ENCODE assay signal across 9 cellular contexts in the genomic region with DNA sequence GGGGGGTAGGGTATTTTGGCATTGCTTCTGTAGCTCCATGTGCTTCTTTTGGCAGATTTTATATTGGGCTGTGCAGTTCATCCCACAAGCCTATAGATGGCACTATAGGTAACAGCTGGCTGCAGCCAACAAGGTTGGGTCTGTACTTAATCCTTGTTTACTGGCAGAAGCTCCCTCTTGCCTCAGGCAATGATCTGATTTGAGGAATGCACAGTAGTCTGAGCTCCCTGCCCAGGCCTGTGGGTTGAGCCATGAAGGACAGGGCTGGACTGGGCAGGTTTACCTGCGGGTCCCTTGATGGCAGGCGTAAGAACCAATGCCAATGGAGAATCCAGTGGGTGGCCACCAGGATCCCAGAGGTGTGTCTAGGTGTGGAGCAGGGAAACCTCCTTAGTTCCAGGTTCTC. TPM values are rescaled to one million over a fixed set of nuclear protein-coding genes. Genes with fewer than 3 reads are reported as not detected.
DNase-seq lines count a peak whose midpoint lies in the region; ATAC-seq, FAIRE-seq and TF ChIP-seq lines count a peak whose summit lies in the region.
"Had no signal": no experiment of that assay in that cellular context is flagged by ENCODE, and none has a peak within 500 bp of the region (broad histone marks: within the 10 kb centered on the region; RNA-seq: fewer than 3 reads in every experiment).

No MANE protein-coding gene starts in this region.

- ATAC-seq in body of pancreas (no peak), HepG2 (peak; percentile 67), GM19463 (IDR thresholded peaks at IDR 0.05; ENCODE audit: unreplicated experiment) (no peak), HG03196 (IDR thresholded peaks at IDR 0.05; ENCODE audit: unreplicated experiment) (no peak)

- no peaks in the 10 kb centered on the region for H3K79me2 ChIP-seq in HepG2 (ENCODE audit: insufficient read depth, low read length)

- peak; percentile 18 to 73 (median 54) for TF ChIP-seq CTCF in body of pancreas (IDR thresholded peaks at IDR 0.05)
- TF ChIP-seq CTCF in HepG2 (CRISPR knock-in tag; IDR thresholded peaks at IDR 0.05), result peak; percentile 73

- no peak for TF ChIP-seq EP300 in HepG2 (IDR thresholded peaks at IDR 0.05; ENCODE audit: low read depth in 2 of 2, low read length in 2 of 2)
- TF ChIP-seq EP300 in HepG2 (CRISPR knock-in tag; IDR thresholded peaks at IDR 0.05; ENCODE audit: borderline replicate concordance), result no peak

- no peak overlapping the region for H3K4me2 ChIP-seq in HepG2 (ENCODE audit: low read depth, low read length)

- H2AFZ ChIP-seq in HepG2 (ENCODE audit: low read length), result no peak overlapping the region

- H3K9me3 ChIP-seq in body of pancreas (peaks cover 0 to 6% (median 0%) of the 10 kb centered on the region in 3 donors), HepG2 (ENCODE audit: low read length) (no peaks in the 10 kb centered on the region)

- H4K20me1 ChIP-seq in HepG2 (ENCODE audit: insufficient read depth, low read length), result no peaks in the 10 kb centered on the region

- H3K4me1 ChIP-seq in body of pancreas, result no peaks in the 10 kb centered on the region
- no peaks in the 10 kb centered on the region for H3K4me1 ChIP-seq in HepG2 (ENCODE audit: insufficient read depth, low read length)

- POLR2A ChIA-PET in HepG2 (lab: Yijun Ruan, JAX), result no interaction called here

- H3K36me3 ChIP-seq in H7 (replicated peaks; ENCODE audit: control insufficient read depth, insufficient read depth, low read length) (no peaks in the 10 kb centered on the region), body of pancreas (replicated peaks in 1 of 2; ENCODE audit: insufficient read depth in 1 of 2, low read depth in 2 of 2) (no peaks in the 10 kb centered on the region), HepG2 (replicated peaks in 1 of 2; ENCODE audit: control insufficient read depth in 1 of 2, insufficient read depth in 2 of 2, low read length in 2 of 2) (no peaks in the 10 kb centered on the region)

- no TSS peak for BruUV-seq in HepG2 (replicated peaks; lab: Mats Ljungman, UMichigan)

- intact Hi-C loops in body of pancreas (cut with DNase I), result no loop called here
- intact Hi-C loops in HepG2 (cut with micrococcal nuclease; ENCODE audit: unreplicated experiment), result no loop called here

- FAIRE-seq in HepG2 (lab: Jason Lieb, UNC), result peak; percentile 54

- no peak overlapping the region for H3K9ac ChIP-seq in HepG2 (ENCODE audit: insufficient read depth, low read depth, low read length)

- TF ChIP-seq POLR2A in body of pancreas (IDR thresholded peaks at IDR 0.05), result no peak
- no peak for TF ChIP-seq POLR2A in HepG2 (IDR thresholded peaks at IDR 0.05; ENCODE audit: insufficient read depth in 1 of 2, low read depth in 2 of 2, low read length in 2 of 2)

- H3K4me3 ChIP-seq in H7 (ENCODE audit: insufficient read depth, low read depth, low read length) (no peak overlapping the region), body of pancreas (no peak overlapping the region), HepG2 (replicated peaks in 1 of 3; ENCODE audit: insufficient read depth in 1 of 3, low read depth in 2 of 3, low read length in 3 of 3) (no peak overlapping the region)

- CTCF ChIA-PET in HepG2 (lab: Yijun Ruan, JAX; ENCODE audit: low intra/inter-chr PET ratio, low total read pairs), result interaction anchor here (0.9 kb wide), 1 partner anchor 340 kb away, joined by 3 read pairs; no protein-coding TSS in a partner anchor

- H3K27me3 ChIP-seq in H7 (ENCODE audit: control insufficient read depth, insufficient read depth, low read length) (no peaks in the 10 kb centered on the region; the same call in 1 of the 2 replicates), body of pancreas (no peaks in the 10 kb centered on the region), HepG2 (ENCODE audit: control insufficient read depth in 1 of 2, insufficient read depth in 2 of 2, low read length in 2 of 2) (no peaks in the 10 kb centered on the region)

- WGBS in body of pancreas, 2 donors, result 77% methylated on average over 2 of the region's 2 CpGs; no CpG with 5 or more reads in 1 of the 2 donors
- WGBS in HepG2 (ENCODE audit: low lambda C conversion rate), result 40% methylated on average over 1 of the region's 2 CpGs

- TF ChIP-seq RAD21 in HepG2 (CRISPR knock-in tag; IDR thresholded peaks at IDR 0.05), result no peak

- in situ Hi-C loops in HepG2 (cut with HindIII; ENCODE audit: extremely low pct_ligation_motif_present, low pct_unique_long_range_greater_than_20kb), result no loop called here

- DNase-seq in NOMO-1 (lab: John Stamatoyannopoulos, UW; ENCODE audit: unreplicated experiment in 2 of 2) (peak; percentile 2 to 4), NOMO-1 treated with dmso at 0.1 percent for 144 hours (lab: John Stamatoyannopoulos, UW; ENCODE audit: unreplicated experiment) (no peak), H7 (peak; percentile 15), NCI-H82 (lab: John Stamatoyannopoulos, UW) (peak; percentile 90), body of pancreas (peak in 2 of 4 donors; percentile 13 to 15), HepG2 (ENCODE audit: low spot score) (peak; percentile 24)

- H3K27ac ChIP-seq in body of pancreas (no peak overlapping the region), HepG2 (ENCODE audit: extremely low read length, insufficient read depth, low read length) (no peak overlapping the region)

RNA-seq across cellular contexts. Expression of gene OR1J2, which starts 11.7 kb away (rescaled TPM):
- total RNA-seq in H7 (2014; rRNA removed; shearing (Covaris generic)), result not detected in 2 replicates
- not detected for total RNA-seq in body of pancreas
- not detected in 2 replicates for total RNA-seq in HepG2 (2016; rRNA removed; fragmentation: Illumina TruSeq; extraction: Trizol)
- not detected in 2 replicates for total RNA-seq in HepG2 (2016; cell fraction: cytosol; rRNA removed; fragmentation: Illumina TruSeq; extraction: Trizol; ENCODE audit: low read depth)
- total RNA-seq in HepG2 (2016; cell fraction: insoluble cytoplasmic fraction; rRNA removed; fragmentation: Illumina TruSeq; extraction: Trizol), result not detected in 2 replicates
- not detected in 2 replicates for total RNA-seq in HepG2 (2016; cell fraction: membrane; rRNA removed; fragmentation: Illumina TruSeq; extraction: Trizol)
- not detected in 2 replicates for total RNA-seq in HepG2 (2016; cell fraction: nucleus; rRNA removed; fragmentation: Illumina TruSeq; extraction: Trizol)
- not detected in 2 replicates for polyA plus RNA-seq in HepG2 (2011; rRNA removed)
- not detected in 2 replicates for polyA plus RNA-seq in HepG2 (2011; cell fraction: cytosol; rRNA removed)
- polyA plus RNA-seq in HepG2 (2011; cell fraction: nucleus; rRNA removed), result not detected in 2 replicates
- not detected in 2 replicates for polyA plus RNA-seq in HepG2 (2012)
- not detected in 2 replicates for polyA plus RNA-seq in HepG2 (2016; cell fraction: cytosol; fragmentation: Illumina TruSeq; extraction: Trizol; ENCODE audit: low read depth)
- not detected in 2 replicates for polyA plus RNA-seq in HepG2 (2016; cell fraction: insoluble cytoplasmic fraction; fragmentation: Illumina TruSeq; extraction: Trizol; ENCODE audit: low read depth)
- polyA plus RNA-seq in HepG2 (2016; cell fraction: membrane; fragmentation: Illumina TruSeq; extraction: Trizol; ENCODE audit: low read depth), result not detected in 2 replicates
- not detected in 2 replicates for polyA plus RNA-seq in HepG2 (2016; cell fraction: nucleus; fragmentation: Illumina TruSeq; extraction: Trizol; ENCODE audit: insufficient read depth, low read depth)
- polyA minus RNA-seq in HepG2 (2011; rRNA and poly(A)+ RNA removed; ENCODE audit: low replicate concordance), result 0.54 TPM in 1 of 2 replicates, not detected in the other
- not detected in 2 replicates for polyA minus RNA-seq in HepG2 (2011; cell fraction: cytosol; rRNA and poly(A)+ RNA removed)
- polyA minus RNA-seq in HepG2 (2011; cell fraction: nucleus; rRNA and poly(A)+ RNA removed), result 0.64 TPM in 1 of 2 replicates, not detected in the other
- polyA plus RNA-seq: thymus had no signal

RNA-seq across cellular contexts. Expression of gene OR1J4, which starts 20.1 kb away (rescaled TPM):
- total RNA-seq in H7 (2014; rRNA removed; shearing (Covaris generic)), result not detected in 2 replicates
- total RNA-seq in body of pancreas, result not detected
- not detected in 2 replicates for total RNA-seq in HepG2 (2016; rRNA removed; fragmentation: Illumina TruSeq; extraction: Trizol)
- total RNA-seq in HepG2 (2016; cell fraction: cytosol; rRNA removed; fragmentation: Illumina TruSeq; extraction: Trizol; ENCODE audit: low read depth), result not detected in 2 replicates
- not detected in 2 replicates for total RNA-seq in HepG2 (2016; cell fraction: insoluble cytoplasmic fraction; rRNA removed; fragmentation: Illumina TruSeq; extraction: Trizol)
- total RNA-seq in HepG2 (2016; cell fraction: membrane; rRNA removed; fragmentation: Illumina TruSeq; extraction: Trizol), result not detected in 2 replicates
- not detected in 2 replicates for total RNA-seq in HepG2 (2016; cell fraction: nucleus; rRNA removed; fragmentation: Illumina TruSeq; extraction: Trizol)
- 0.09 TPM in 1 of 2 replicates, not detected in the other for polyA plus RNA-seq in HepG2 (2011; rRNA removed)
- polyA plus RNA-seq in HepG2 (2011; cell fraction: cytosol; rRNA removed), result not detected in 2 replicates
- polyA plus RNA-seq in HepG2 (2011; cell fraction: nucleus; rRNA removed), result 0.19 TPM in 1 of 2 replicates, not detected in the other
- not detected in 2 replicates for polyA plus RNA-seq in HepG2 (2012)
- polyA plus RNA-seq in HepG2 (2016; cell fraction: cytosol; fragmentation: Illumina TruSeq; extraction: Trizol; ENCODE audit: low read depth), result not detected in 2 replicates
- not detected in 2 replicates for polyA plus RNA-seq in HepG2 (2016; cell fraction: insoluble cytoplasmic fraction; fragmentation: Illumina TruSeq; extraction: Trizol; ENCODE audit: low read depth)
- not detected in 2 replicates for polyA plus RNA-seq in HepG2 (2016; cell fraction: membrane; fragmentation: Illumina TruSeq; extraction: Trizol; ENCODE audit: low read depth)
- polyA plus RNA-seq in HepG2 (2016; cell fraction: nucleus; fragmentation: Illumina TruSeq; extraction: Trizol; ENCODE audit: insufficient read depth, low read depth), result not detected in 2 replicates
- 0.54 TPM in 1 of 2 replicates, not detected in the other for polyA minus RNA-seq in HepG2 (2011; rRNA and poly(A)+ RNA removed; ENCODE audit: low replicate concordance)
- polyA minus RNA-seq in HepG2 (2011; cell fraction: cytosol; rRNA and poly(A)+ RNA removed), result not detected in 2 replicates
- not detected in 2 replicates for polyA minus RNA-seq in HepG2 (2011; cell fraction: nucleus; rRNA and poly(A)+ RNA removed)

RNA-seq across cellular contexts. Expression of gene OR1J1, which starts 21.2 kb away (rescaled TPM):
- total RNA-seq in H7 (2014; rRNA removed; shearing (Covaris generic)), result not detected in 2 replicates
- total RNA-seq in body of pancreas, result not detected
- not detected in 2 replicates for total RNA-seq in HepG2 (2016; rRNA removed; fragmentation: Illumina TruSeq; extraction: Trizol)
- total RNA-seq in HepG2 (2016; cell fraction: cytosol; rRNA removed; fragmentation: Illumina TruSeq; extraction: Trizol; ENCODE audit: low read depth), result not detected in 2 replicates
- total RNA-seq in HepG2 (2016; cell fraction: insoluble cytoplasmic fraction; rRNA removed; fragmentation: Illumina TruSeq; extraction: Trizol), result not detected in 2 replicates
- not detected in 2 replicates for total RNA-seq in HepG2 (2016; cell fraction: membrane; rRNA removed; fragmentation: Illumina TruSeq; extraction: Trizol)
- total RNA-seq in HepG2 (2016; cell fraction: nucleus; rRNA removed; fragmentation: Illumina TruSeq; extraction: Trizol), result not detected in 2 replicates
- polyA plus RNA-seq in HepG2 (2011; rRNA removed), result not detected in 2 replicates
- not detected in 2 replicates for polyA plus RNA-seq in HepG2 (2011; cell fraction: cytosol; rRNA removed)
- not detected in 2 replicates for polyA plus RNA-seq in HepG2 (2011; cell fraction: nucleus; rRNA removed)
- polyA plus RNA-seq in HepG2 (2012), result not detected in 2 replicates
- polyA plus RNA-seq in HepG2 (2016; cell fraction: cytosol; fragmentation: Illumina TruSeq; extraction: Trizol; ENCODE audit: low read depth), result not detected in 2 replicates
- not detected in 2 replicates for polyA plus RNA-seq in HepG2 (2016; cell fraction: insoluble cytoplasmic fraction; fragmentation: Illumina TruSeq; extraction: Trizol; ENCODE audit: low read depth)
- not detected in 2 replicates for polyA plus RNA-seq in HepG2 (2016; cell fraction: membrane; fragmentation: Illumina TruSeq; extraction: Trizol; ENCODE audit: low read depth)
- not detected in 2 replicates for polyA plus RNA-seq in HepG2 (2016; cell fraction: nucleus; fragmentation: Illumina TruSeq; extraction: Trizol; ENCODE audit: insufficient read depth, low read depth)
- not detected in 2 replicates for polyA minus RNA-seq in HepG2 (2011; rRNA and poly(A)+ RNA removed; ENCODE audit: low replicate concordance)
- polyA minus RNA-seq in HepG2 (2011; cell fraction: cytosol; rRNA and poly(A)+ RNA removed), result not detected in 2 replicates
- not detected in 2 replicates for polyA minus RNA-seq in HepG2 (2011; cell fraction: nucleus; rRNA and poly(A)+ RNA removed)
- polyA plus RNA-seq: thymus had no signal

RNA-seq across cellular contexts. Expression of gene OR1N1, which starts 28.2 kb away (rescaled TPM):
- total RNA-seq in H7 (2014; rRNA removed; shearing (Covaris generic)), result 0.15 TPM in 1 of 2 replicates, not detected in the other
- total RNA-seq in body of pancreas (not detected), HepG2 (2016; rRNA removed; fragmentation: Illumina TruSeq; extraction: Trizol) (not detected in 2 replicates)
- total RNA-seq in HepG2 (2016; cell fraction: cytosol; rRNA removed; fragmentation: Illumina TruSeq; extraction: Trizol; ENCODE audit: low read depth), result not detected in 2 replicates
- not detected in 2 replicates for total RNA-seq in HepG2 (2016; cell fraction: insoluble cytoplasmic fraction; rRNA removed; fragmentation: Illumina TruSeq; extraction: Trizol)
- not detected in 2 replicates for total RNA-seq in HepG2 (2016; cell fraction: membrane; rRNA removed; fragmentation: Illumina TruSeq; extraction: Trizol)
- total RNA-seq in HepG2 (2016; cell fraction: nucleus; rRNA removed; fragmentation: Illumina TruSeq; extraction: Trizol), result not detected in 2 replicates
- not detected in 2 replicates for polyA plus RNA-seq in HepG2 (2011; rRNA removed)
- not detected in 2 replicates for polyA plus RNA-seq in HepG2 (2011; cell fraction: cytosol; rRNA removed)
- not detected in 2 replicates for polyA plus RNA-seq in HepG2 (2011; cell fraction: nucleus; rRNA removed)
- polyA plus RNA-seq in HepG2 (2012), result not detected in 2 replicates
- polyA plus RNA-seq in HepG2 (2016; cell fraction: cytosol; fragmentation: Illumina TruSeq; extraction: Trizol; ENCODE audit: low read depth), result not detected in 2 replicates
- polyA plus RNA-seq in HepG2 (2016; cell fraction: insoluble cytoplasmic fraction; fragmentation: Illumina TruSeq; extraction: Trizol; ENCODE audit: low read depth), result not detected in 2 replicates
- polyA plus RNA-seq in HepG2 (2016; cell fraction: membrane; fragmentation: Illumina TruSeq; extraction: Trizol; ENCODE audit: low read depth), result not detected in 2 replicates
- not detected in 2 replicates for polyA plus RNA-seq in HepG2 (2016; cell fraction: nucleus; fragmentation: Illumina TruSeq; extraction: Trizol; ENCODE audit: insufficient read depth, low read depth)
- polyA minus RNA-seq in HepG2 (2011; rRNA and poly(A)+ RNA removed; ENCODE audit: low replicate concordance), result not detected in 2 replicates
- polyA minus RNA-seq in HepG2 (2011; cell fraction: cytosol; rRNA and poly(A)+ RNA removed), result not detected in 2 replicates
- polyA minus RNA-seq in HepG2 (2011; cell fraction: nucleus; rRNA and poly(A)+ RNA removed), result not detected in 2 replicates
- polyA plus RNA-seq: thymus had no signal

RNA-seq across cellular contexts. Expression of gene OR1N2, which starts 54.0 kb away (rescaled TPM):
- not detected in 2 replicates for total RNA-seq in H7 (2014; rRNA removed; shearing (Covaris generic))
- total RNA-seq in body of pancreas, result not detected
- total RNA-seq in HepG2 (2016; rRNA removed; fragmentation: Illumina TruSeq; extraction: Trizol), result not detected in 2 replicates
- not detected in 2 replicates for total RNA-seq in HepG2 (2016; cell fraction: cytosol; rRNA removed; fragmentation: Illumina TruSeq; extraction: Trizol; ENCODE audit: low read depth)
- not detected in 2 replicates for total RNA-seq in HepG2 (2016; cell fraction: insoluble cytoplasmic fraction; rRNA removed; fragmentation: Illumina TruSeq; extraction: Trizol)
- not detected in 2 replicates for total RNA-seq in HepG2 (2016; cell fraction: membrane; rRNA removed; fragmentation: Illumina TruSeq; extraction: Trizol)
- 0.53 TPM in 1 of 2 replicates, not detected in the other for total RNA-seq in HepG2 (2016; cell fraction: nucleus; rRNA removed; fragmentation: Illumina TruSeq; extraction: Trizol)
- not detected in 2 replicates for polyA plus RNA-seq in HepG2 (2011; rRNA removed)
- polyA plus RNA-seq in HepG2 (2011; cell fraction: cytosol; rRNA removed), result not detected in 2 replicates
- not detected in 2 replicates for polyA plus RNA-seq in HepG2 (2011; cell fraction: nucleus; rRNA removed)
- polyA plus RNA-seq in HepG2 (2012), result not detected in 2 replicates
- polyA plus RNA-seq in HepG2 (2016; cell fraction: cytosol; fragmentation: Illumina TruSeq; extraction: Trizol; ENCODE audit: low read depth), result not detected in 2 replicates
- not detected in 2 replicates for polyA plus RNA-seq in HepG2 (2016; cell fraction: insoluble cytoplasmic fraction; fragmentation: Illumina TruSeq; extraction: Trizol; ENCODE audit: low read depth)
- polyA plus RNA-seq in HepG2 (2016; cell fraction: membrane; fragmentation: Illumina TruSeq; extraction: Trizol; ENCODE audit: low read depth), result not detected in 2 replicates
- polyA plus RNA-seq in HepG2 (2016; cell fraction: nucleus; fragmentation: Illumina TruSeq; extraction: Trizol; ENCODE audit: insufficient read depth, low read depth), result not detected in 2 replicates
- 0.16 TPM in 1 of 2 replicates, not detected in the other for polyA minus RNA-seq in HepG2 (2011; rRNA and poly(A)+ RNA removed; ENCODE audit: low replicate concordance)
- not detected in 2 replicates for polyA minus RNA-seq in HepG2 (2011; cell fraction: cytosol; rRNA and poly(A)+ RNA removed)
- polyA minus RNA-seq in HepG2 (2011; cell fraction: nucleus; rRNA and poly(A)+ RNA removed), result not detected in 2 replicates
- polyA plus RNA-seq: thymus had no signal
